Comparison of ENCODE assay signal across 8 cellular contexts in the genomic region with DNA sequence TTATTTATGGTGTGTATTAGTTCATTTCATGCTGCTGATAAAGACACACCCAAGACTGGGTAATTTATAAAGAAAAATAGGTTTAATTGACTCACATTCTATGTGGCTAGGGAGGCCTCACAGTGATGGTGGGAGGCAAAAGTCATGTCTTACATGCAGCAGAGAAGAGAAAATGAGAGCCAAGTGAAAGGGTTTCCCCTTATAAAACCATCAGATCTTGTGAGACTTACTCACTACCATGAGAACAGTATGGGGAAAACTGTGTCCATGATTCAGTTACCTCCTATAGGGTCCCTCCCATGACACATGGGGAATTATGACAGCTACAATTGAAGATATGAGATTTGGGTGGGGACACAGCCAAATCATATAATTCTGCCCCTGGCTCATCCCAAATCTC.
"Had no signal": no experiment of that assay in that cellular context is flagged by ENCODE, and none has a peak within 500 bp of the region (broad histone marks: within the 10 kb centered on the region; RNA-seq: fewer than 3 reads in every experiment).

No MANE protein-coding gene starts in this region.

- ATAC-seq: heart left ventricle, WTC11 had no signal

- H3K27ac Mint-ChIP-seq: WTC11 had no signal

- H3K4me3 Mint-ChIP-seq: naive B cell, WTC11 had no signal

- DNase-seq: adrenal gland, caudate nucleus, colonic mucosa, heart left ventricle, naive B cell, Right ventricle myocardium superior, SK-N-SH had no signal

- H3K27me3 Mint-ChIP-seq: naive B cell had no signal
